19 cellular contexts compared by ENCODE assay signal in the genomic region with DNA sequence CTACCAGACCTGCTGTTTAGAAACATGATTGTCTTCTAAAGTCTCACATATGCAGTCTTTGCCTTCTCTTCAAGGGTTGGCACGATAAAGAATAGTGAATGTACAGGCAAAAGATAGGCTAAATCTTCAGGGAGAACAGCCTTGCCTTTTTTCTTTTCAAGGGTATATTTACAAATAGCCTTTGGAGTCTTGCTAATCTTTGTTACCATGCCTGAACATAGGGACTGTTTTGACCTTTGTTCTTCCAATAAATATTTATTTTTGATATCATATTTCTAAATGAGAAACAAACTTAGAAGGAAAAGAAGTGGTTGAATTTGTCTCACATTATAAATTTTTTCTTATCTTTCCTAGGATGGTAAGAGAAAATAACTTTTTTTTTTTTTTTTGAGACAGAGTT. TPM values are rescaled to one million over a fixed set of nuclear protein-coding genes. Genes with fewer than 3 reads are reported as not detected.
"Had no signal": no experiment of that assay in that cellular context is flagged by ENCODE, and none has a peak within 500 bp of the region (broad histone marks: within the 10 kb centered on the region; RNA-seq: fewer than 3 reads in every experiment).

No MANE protein-coding gene starts in this region.

- FAIRE-seq: colon, kidney had no signal

- H3K9ac ChIP-seq: neural progenitor cell had no signal

- H3K4me1 ChIP-seq: gastrocnemius medialis, prostate gland had no signal

- H3K9me3 ChIP-seq: gastrocnemius medialis, mucosa of descending colon, prostate gland, sigmoid colon, thoracic aorta, tibial nerve had no signal

- H3K27me3 ChIP-seq: gastrocnemius medialis, neural progenitor cell, sigmoid colon, tibial nerve had no signal

- H3K4me3 ChIP-seq: gastrocnemius medialis, lung, mucosa of descending colon, neural progenitor cell, prostate gland, sigmoid colon, thoracic aorta, tibial nerve had no signal

- DNase-seq: effector CD8-positive, alpha-beta T cell; endodermal cell; foreskin fibroblast; gastrocnemius medialis; head of caudate nucleus; kidney; mucosa of descending colon; naive thymus-derived CD4-positive, alpha-beta T cell; right cardiac atrium; sigmoid colon; stimulated activated CD4-positive, alpha-beta T cell treated with anti-CD3 and anti-CD28 coated beads, Interleukin-15, amount 100 ng/mL, for 24 hours; stimulated activated CD4-positive, alpha-beta T cell treated with anti-CD3 and anti-CD28 coated beads, Interleukin-2, amount 100 ng/mL, for 48 hours; stimulated activated naive B cell treated with anti-CD40 and anti-IgM and Interleukin-4, amounts not matched to agents 10 μg/mL and 1 μg/mL and 100 μg/mL, for 72 hours had no signal

- H3K36me3 ChIP-seq: gastrocnemius medialis, neural progenitor cell, prostate gland, sigmoid colon, thoracic aorta, tibial nerve had no signal

- H3K27ac ChIP-seq: gastrocnemius medialis, neural progenitor cell, prostate gland, thoracic aorta, tibial nerve had no signal

RNA-seq across cellular contexts. Expression of gene LRP4, which starts 30.9 kb away (rescaled TPM):
- total RNA-seq: naive thymus-derived CD4-positive, alpha-beta T cell had no signal
- polyA plus RNA-seq: naive thymus-derived CD4-positive, alpha-beta T cell had no signal
